19 cellular contexts compared by ENCODE assay signal in the genomic region with DNA sequence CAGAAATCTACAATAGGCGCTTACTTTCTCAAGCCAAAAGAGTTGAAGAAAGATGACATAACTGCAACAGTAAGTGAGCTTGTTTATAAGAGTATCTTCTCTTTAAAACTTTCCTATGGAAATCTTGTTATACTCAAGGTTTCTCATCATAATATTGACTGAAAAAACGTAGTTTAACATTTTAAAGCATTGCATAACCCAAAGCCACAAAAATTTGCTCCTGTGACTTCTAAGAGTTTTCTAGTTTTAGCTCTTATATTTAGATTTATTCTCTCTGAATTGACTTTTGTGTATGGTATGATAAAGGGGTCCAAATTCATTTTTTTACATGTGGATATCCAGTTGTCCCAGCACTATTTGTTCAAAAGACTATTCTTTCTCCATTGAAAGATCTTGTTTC.
"Had no signal": no experiment of that assay in that cellular context is flagged by ENCODE, and none has a peak within 500 bp of the region (broad histone marks: within the 10 kb centered on the region; RNA-seq: fewer than 3 reads in every experiment).

No MANE protein-coding gene starts in this region.

- DNase-seq: Kasumi-1; KG1; MM.1S; NCI-H1092 treated with DMSO at 0.1 percent for 48 hours; NCI-H1436; NCI-H187; NCI-H2029; NCI-H2081 treated with DMSO at 0.1 percent for 48 hours; NCI-H2171; NCI-H226; NCI-H446; NCI-H510A; NCI-H524 treated with DMSO at 0.1 percent for 48 hours; NCI-H69; NCI-H774; NK-92 treated with Interleukin-12 subunit alpha and Interleukin-12 subunit beta, amount 100 ng/mL, for 24 hours; PC-3; SHP77 treated with DMSO at 0.1 percent for 48 hours; SJCRH30 had no signal

- H3K4me3 ChIP-seq: SJCRH30 had no signal

- H3K9me3 ChIP-seq: SJCRH30 had no signal

- H3K27me3 ChIP-seq: SJCRH30 had no signal

- H3K4me1 ChIP-seq: SJCRH30 had no signal
